ENCODE assay signal across 24 cellular contexts in the genomic region with DNA sequence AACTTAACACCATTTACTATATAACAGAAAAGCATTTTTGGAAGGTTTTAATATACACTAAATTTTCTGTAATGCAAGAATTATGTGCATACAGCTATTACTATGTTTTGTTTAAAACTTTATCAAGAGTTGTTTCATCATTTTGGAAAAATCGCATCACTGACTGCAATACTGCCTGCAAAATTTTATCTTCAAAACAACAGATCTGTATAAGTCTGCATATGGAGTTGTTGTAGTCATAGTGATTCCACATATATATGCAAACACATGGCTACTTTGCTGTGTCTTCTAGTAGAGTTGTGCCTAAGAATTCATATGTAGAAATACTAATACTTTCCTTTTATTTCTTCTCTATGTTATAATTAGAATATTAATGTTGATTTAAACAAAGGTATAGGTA. TPM values are rescaled to one million over a fixed set of nuclear protein-coding genes. Genes with fewer than 3 reads are reported as not detected.
DNase-seq lines count a peak whose midpoint lies in the region; FAIRE-seq and TF ChIP-seq lines count a peak whose summit lies in the region.
"Had no signal": no experiment of that assay in that cellular context is flagged by ENCODE, and none has a peak within 500 bp of the region (broad histone marks: within the 10 kb centered on the region; RNA-seq: fewer than 3 reads in every experiment).

No MANE protein-coding gene starts in this region.

- no peak overlapping the region for H3K4me3 Mint-ChIP-seq in Calu3 (ENCODE audit: low read depth, unreplicated experiment)
- H3K4me3 Mint-ChIP-seq: CD4-positive, CD25-positive, alpha-beta regulatory T cell; CD8-positive, alpha-beta T cell had no signal

- no peak overlapping the region for H3K23ac ChIP-seq in mesenchymal stem cell (ENCODE audit: low read length in 2 of 2)

- no peak overlapping the region for H4K91ac ChIP-seq in mesenchymal stem cell (ENCODE audit: low read length)

- no peak overlapping the region for H2BK120ac ChIP-seq in mesenchymal stem cell (ENCODE audit: low read depth, low read length)

- no peak overlapping the region for H3K4ac ChIP-seq in mesenchymal stem cell (ENCODE audit: low read depth in 1 of 2, low read length in 2 of 2)

- H2BK15ac ChIP-seq in mesenchymal stem cell (ENCODE audit: low read depth, poor library complexity, severe bottlenecking), result no peak overlapping the region

- H3K27ac Mint-ChIP-seq in Calu3 (ENCODE audit: unreplicated experiment), result no peak overlapping the region
- H3K27ac Mint-ChIP-seq: CD4-positive, CD25-positive, alpha-beta regulatory T cell; CD8-positive, alpha-beta T cell had no signal

- H3K9ac ChIP-seq in mesenchymal stem cell (ENCODE audit: low read length), result peak overlapping the region; percentile 21
- H3K9ac ChIP-seq: GM23248 had no signal

- no peaks in the 10 kb centered on the region for H3K79me1 ChIP-seq in mesenchymal stem cell (replicated peaks; ENCODE audit: low read length, poor library complexity, severe bottlenecking)

- TF ChIP-seq CTCF in fibroblast of pulmonary artery (IDR thresholded peaks at IDR 0.05; ENCODE audit: low read length, missing control alignments) (no peak), Calu3 (IDR thresholded peaks at IDR 0.05; ENCODE audit: unreplicated experiment) (no peak)

- H2AFZ ChIP-seq in mesenchymal stem cell (ENCODE audit: low read depth, low read length), result no peak overlapping the region
- H2AFZ ChIP-seq: GM23248 had no signal

- no peak overlapping the region for H3K18ac ChIP-seq in mesenchymal stem cell (ENCODE audit: low read depth in 1 of 2, low read length in 2 of 2)

- no peaks in the 10 kb centered on the region for H3K36me3 ChIP-seq in mesenchymal stem cell (ENCODE audit: control insufficient read depth in 1 of 2, insufficient read depth in 2 of 2, low read depth in 1 of 2, low read length in 2 of 2)

- H3K4me1 Mint-ChIP-seq in Calu3 (ENCODE audit: low read depth, unreplicated experiment), result peaks cover 62% of the 10 kb centered on the region
- H3K4me1 Mint-ChIP-seq: CD4-positive, CD25-positive, alpha-beta regulatory T cell had no signal

- no peaks in the 10 kb centered on the region for H3K27me3 ChIP-seq in mesenchymal stem cell (ENCODE audit: control insufficient read depth in 1 of 2, insufficient read depth in 1 of 2, low read length in 2 of 2)

- FAIRE-seq in TTC549 (lab: Jason Lieb, UNC), result peak; percentile 46
- FAIRE-seq: D721Med, GM12878, GM19239, H1 had no signal

- no peak overlapping the region for H2AK5ac ChIP-seq in mesenchymal stem cell (ENCODE audit: low read length, severe bottlenecking)

- H3K4me2 ChIP-seq in mesenchymal stem cell (ENCODE audit: low read length, poor library complexity, severe bottlenecking), result no peak overlapping the region

- no peak overlapping the region for H2BK5ac ChIP-seq in mesenchymal stem cell (ENCODE audit: low read depth, low read length, poor library complexity, severe bottlenecking)

- CTCF ChIA-PET in Calu3 (lab: Charles Lee), result no interaction called here

- BruUV-seq in Calu3 (replicated peaks; lab: Mats Ljungman, UMichigan), result no TSS peak

- H3K9me3 ChIP-seq in mesenchymal stem cell (ENCODE audit: control insufficient read depth, low read length), result no peaks in the 10 kb centered on the region
- H3K9me3 ChIP-seq: Caco-2 had no signal

- no peak overlapping the region for H3K4me3 ChIP-seq in fibroblast of pulmonary artery (replicated peaks; ENCODE audit: low read depth, low read length)
- no peak overlapping the region for H3K4me3 ChIP-seq in mesenchymal stem cell (ENCODE audit: insufficient read depth in 1 of 2, low read depth in 1 of 2, low read length in 2 of 2)
- H3K4me3 ChIP-seq: GM12878, GM23248 had no signal

- H3K9me3 Mint-ChIP-seq in Calu3 (ENCODE audit: low read depth, unreplicated experiment), result no peaks in the 10 kb centered on the region
- H3K9me3 Mint-ChIP-seq: CD8-positive, alpha-beta T cell had no signal

- WGBS in mesenchymal stem cell, result 100% methylated on average over 1 of the region's 1 CpG

- H3K14ac ChIP-seq in mesenchymal stem cell (ENCODE audit: low read length in 2 of 2), result no peak overlapping the region

- DNase-seq in fibroblast of pulmonary artery (ENCODE audit: low read depth) (peak; percentile 51), mesenchymal stem cell (no peak), SHP77 treated with DMSO at 0.1 percent for 48 hours (lab: John Stamatoyannopoulos, UW) (no peak), Calu3 (no peak), C1 segment of cervical spinal cord (lab: John Stamatoyannopoulos, UW) (no peak)
- DNase-seq: Caco-2; CD4-positive, CD25-positive, alpha-beta regulatory T cell; CD8-positive, alpha-beta T cell; DMS 273 treated with DMSO at 0.1 percent for 48 hours; DMS79; EL; GDM1; H7; HCEC 1CT had no signal

- H2BK12ac ChIP-seq in mesenchymal stem cell (ENCODE audit: low read length in 2 of 2), result no peak overlapping the region

- no peaks in the 10 kb centered on the region for H3K27me3 Mint-ChIP-seq in Calu3 (ENCODE audit: unreplicated experiment)

- no peak overlapping the region for H3K27ac ChIP-seq in mesenchymal stem cell (ENCODE audit: low read length, poor library complexity, severe bottlenecking)
- H3K27ac ChIP-seq: C4-2B, GM23248 had no signal

- H4K8ac ChIP-seq in mesenchymal stem cell (ENCODE audit: low read length), result no peak overlapping the region

- intact Hi-C loops in Calu3 (cut with micrococcal nuclease; ENCODE audit: unreplicated experiment), result no loop called here

- no peaks in the 10 kb centered on the region for H3K4me1 ChIP-seq in mesenchymal stem cell (ENCODE audit: control insufficient read depth, insufficient read depth, low read depth, low read length)

- peaks cover 4% of the 10 kb centered on the region for H3K36me3 Mint-ChIP-seq in Calu3 (ENCODE audit: insufficient read depth, unreplicated experiment)
- H3K36me3 Mint-ChIP-seq: CD4-positive, CD25-positive, alpha-beta regulatory T cell; CD8-positive, alpha-beta T cell had no signal

RNA-seq across cellular contexts. Expression of gene LAMC1, which starts 23.1 kb away (rescaled TPM):
- polyA plus RNA-seq in mesenchymal stem cell (2013, experiment 1 of 2), result 334 TPM
- 324 TPM for polyA plus RNA-seq in mesenchymal stem cell (2013, experiment 2 of 2)
- total RNA-seq in Calu3 (2022), result 368 and 579 TPM in 2 replicates
- polyA plus RNA-seq: CD4-positive, CD25-positive, alpha-beta regulatory T cell had no signal

RNA-seq across cellular contexts. Expression of gene SHCBP1L, which starts 47.2 kb away (rescaled TPM):
- not detected for polyA plus RNA-seq in mesenchymal stem cell (2013, experiment 1 of 2)
- polyA plus RNA-seq in mesenchymal stem cell (2013, experiment 2 of 2), result not detected
- total RNA-seq in Calu3 (2022), result not detected in 2 replicates
- total RNA-seq: A172; A673; Caco-2; CD4-positive, CD25-positive, alpha-beta regulatory T cell; CD8-positive, alpha-beta T cell; GM12878; GM23248; H1; H7 had no signal
- polyA plus RNA-seq: BJ; CD4-positive, CD25-positive, alpha-beta regulatory T cell; GM12878; GM23248; H1 had no signal
